Comparison of ENCODE assay signal across 2 cellular contexts in the genomic region with DNA sequence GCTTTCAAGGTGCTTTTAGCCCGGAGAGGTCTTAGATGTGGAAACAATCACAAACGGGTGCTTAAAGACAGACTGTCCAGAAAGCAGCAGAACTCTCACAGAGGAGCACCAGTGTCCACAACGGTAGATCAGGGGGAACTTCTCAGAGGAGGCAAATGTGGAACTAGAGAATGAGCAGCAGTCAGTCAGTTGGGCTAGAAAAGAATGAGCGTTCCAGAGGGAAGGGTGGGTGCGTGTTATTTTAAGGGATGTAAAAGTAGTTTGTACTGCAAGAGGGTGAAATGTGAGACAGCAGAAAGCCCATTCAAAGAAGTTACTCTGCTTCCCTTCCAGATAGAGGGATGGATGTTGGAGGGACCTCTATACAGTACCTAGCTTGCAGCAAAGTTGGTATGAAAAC.
TF ChIP-seq lines count a peak whose summit lies in the region.

No MANE protein-coding gene starts in this region.

TF ChIP-seq in IMR-90, 13 proteins besides CTCF, POLR2A, EP300 and RAD21:
- TF ChIP-seq RFX5 (IDR thresholded peaks at IDR 0.05; ENCODE audit: low read depth, low read length): no peak
- TF ChIP-seq CEBPB (IDR thresholded peaks at IDR 0.05; ENCODE audit: low read depth, low read length): no peak
- TF ChIP-seq NFE2L2 (IDR thresholded peaks at IDR 0.05; ENCODE audit: low read depth, low read length): no peak
- no peak for TF ChIP-seq CHD1 (IDR thresholded peaks at IDR 0.05; ENCODE audit: low read depth, low read length)
- no peak for TF ChIP-seq RCOR1 (IDR thresholded peaks at IDR 0.05; ENCODE audit: insufficient replicate concordance, low read length)
- TF ChIP-seq FOS (IDR thresholded peaks at IDR 0.05; ENCODE audit: low read depth, low read length): no peak
- no peak for TF ChIP-seq MAZ (IDR thresholded peaks at IDR 0.05; ENCODE audit: borderline replicate concordance, low read depth, low read length)
- TF ChIP-seq USF2 (IDR thresholded peaks at IDR 0.05; ENCODE audit: low read depth, low read length): no peak
- TF ChIP-seq, protein P1, sequence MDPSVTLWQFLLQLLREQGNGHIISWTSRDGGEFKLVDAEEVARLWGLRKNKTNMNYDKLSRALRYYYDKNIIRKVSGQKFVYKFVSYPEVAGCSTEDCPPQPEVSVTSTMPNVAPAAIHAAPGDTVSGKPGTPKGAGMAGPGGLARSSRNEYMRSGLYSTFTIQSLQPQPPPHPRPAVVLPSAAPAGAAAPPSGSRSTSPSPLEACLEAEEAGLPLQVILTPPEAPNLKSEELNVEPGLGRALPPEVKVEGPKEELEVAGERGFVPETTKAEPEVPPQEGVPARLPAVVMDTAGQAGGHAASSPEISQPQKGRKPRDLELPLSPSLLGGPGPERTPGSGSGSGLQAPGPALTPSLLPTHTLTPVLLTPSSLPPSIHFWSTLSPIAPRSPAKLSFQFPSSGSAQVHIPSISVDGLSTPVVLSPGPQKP (IDR thresholded peaks at IDR 0.05; ENCODE audit: borderline replicate concordance, low read depth, low read length): no peak
- TF ChIP-seq MAFK (IDR thresholded peaks at IDR 0.05; ENCODE audit: low read depth, low read length): no peak

TF ChIP-seq in HepG2, 621 proteins besides CTCF, POLR2A, EP300 and RAD21:
- TF ChIP-seq ZNF17 (CRISPR knock-in tag; IDR thresholded peaks at IDR 0.05) (no peak), IRF2 (CRISPR knock-in tag; IDR thresholded peaks at IDR 0.05) (no peak), RARA (CRISPR knock-in tag; IDR thresholded peaks at IDR 0.05) (no peak), ZNF746 (CRISPR knock-in tag; IDR thresholded peaks at IDR 0.05) (no peak), NFKB2 (CRISPR knock-in tag; IDR thresholded peaks at IDR 0.05; ENCODE audit: borderline replicate concordance) (no peak)
